ENCODE assay signal across 17 cellular contexts in genomic region chr15:36415643-36416042, GRCh38.
A peak's percentile ranks its signal among the peaks of the same experiment; 100 is the strongest.
DNase-seq lines count a peak whose midpoint lies in the region; ATAC-seq, FAIRE-seq and TF ChIP-seq lines count a peak whose summit lies in the region.
"Had no signal": no experiment of that assay in that cellular context is flagged by ENCODE, and none has a peak within 500 bp of the region (broad histone marks: within the 10 kb centered on the region; RNA-seq: fewer than 3 reads in every experiment).

No MANE protein-coding gene starts in this region.

- TF ChIP-seq CTCF in RWPE2 (IDR thresholded peaks at IDR 0.05; ENCODE audit: poor library complexity, severe bottlenecking) (no peak), fibroblast of lung (conservative IDR thresholded peaks at IDR 0.05 in 1 of 2, IDR thresholded peaks at IDR 0.05 in 1 of 2; ENCODE audit: low read depth in 1 of 2, low read length in 2 of 2) (no peak), upper lobe of left lung (IDR thresholded peaks at IDR 0.05) (no peak), testis (IDR thresholded peaks at IDR 0.05) (no peak)

- H4K20me1 ChIP-seq in fibroblast of lung (ENCODE audit: control insufficient read depth, extremely low read depth, insufficient read depth, low read length) = no peaks in the 10 kb centered on the region

- H3K9ac ChIP-seq in fibroblast of lung (ENCODE audit: insufficient read depth, low read length) = no peak overlapping the region

- peak; percentile 42; the same call in 2 of the 3 replicates for ATAC-seq in RWPE2 (ENCODE audit: low read depth)
- no peak for ATAC-seq in upper lobe of left lung (ENCODE audit: low FRiP score in 2 of 2)
- ATAC-seq: activated CD8-positive, alpha-beta T cell treated with anti-CD3 and anti-CD28 coated beads, Interleukin-2, amount 10 ng/mL, durations not matched to agents 7 days and 5 days; activated T-helper 17 cell treated with anti-CD3 and anti-CD28 coated beads, Interleukin-2, amount 50 U/mL, for 72 hours had no signal

- no peak for TF ChIP-seq POLR2A in upper lobe of left lung (IDR thresholded peaks at IDR 0.05)
- TF ChIP-seq POLR2A in GM12891 (IDR thresholded peaks at IDR 0.05; ENCODE audit: low read depth, low read length) = no peak
- no peak for TF ChIP-seq POLR2A in testis (IDR thresholded peaks at IDR 0.05)

- H3K4me1 ChIP-seq in RWPE2 (ENCODE audit: insufficient read depth, poor library complexity, severe bottlenecking) = no peaks in the 10 kb centered on the region
- no peaks in the 10 kb centered on the region for H3K4me1 ChIP-seq in fibroblast of lung (ENCODE audit: control insufficient read depth, extremely low read depth, insufficient read depth, low read length)
- no peaks in the 10 kb centered on the region for H3K4me1 ChIP-seq in upper lobe of left lung
- H3K4me1 ChIP-seq in testis = no peaks in the 10 kb centered on the region
- H3K4me1 ChIP-seq: thyroid gland had no signal

- no peak overlapping the region for H3K4me2 ChIP-seq in fibroblast of lung (ENCODE audit: extremely low read depth, insufficient read depth, low read length)

- FAIRE-seq in GM12891 (lab: Jason Lieb, UNC) = no peak

- peak; percentile 69 for DNase-seq in ELR (ENCODE audit: low read depth)
- DNase-seq in RWPE2 (ENCODE audit: low spot score) = no peak
- DNase-seq in fibroblast of lung (ENCODE audit: low read depth in 2 of 2) = peak; percentile 24 to 80
- peak; percentile 63 for DNase-seq in non-pigmented ciliary epithelial cell (ENCODE audit: low read depth)
- no peak for DNase-seq in upper lobe of left lung
- no peak for DNase-seq in SKM-1 treated with dmso at 0.1 percent for 144 hours (lab: John Stamatoyannopoulos, UW; ENCODE audit: unreplicated experiment)
- no peak for DNase-seq in GM12891 (ENCODE audit: insufficient read length, low spot score)
- DNase-seq in testis = no peak
- DNase-seq: activated CD8-positive, alpha-beta T cell treated with anti-CD3 and anti-CD28 coated beads, Interleukin-2, amount 10 ng/mL, durations not matched to agents 7 days and 5 days; amygdala; C1 segment of cervical spinal cord; NCI-H1048; stimulated activated CD4-positive, alpha-beta T cell treated with anti-CD3 and anti-CD28 coated beads, Interleukin-4, amount 100 ng/mL, for 4 hours; SW 1271; thyroid gland had no signal

- no peaks in the 10 kb centered on the region for H3K9me3 ChIP-seq in RWPE2 (ENCODE audit: severe bottlenecking)
- H3K9me3 ChIP-seq in fibroblast of lung (ENCODE audit: control insufficient read depth, insufficient read depth, low read depth, low read length) = no peaks in the 10 kb centered on the region
- H3K9me3 ChIP-seq in upper lobe of left lung = no peaks in the 10 kb centered on the region
- H3K9me3 ChIP-seq in testis = no peaks in the 10 kb centered on the region
- H3K9me3 ChIP-seq: thyroid gland had no signal

- H3K79me2 ChIP-seq in fibroblast of lung (ENCODE audit: control insufficient read depth, insufficient read depth, low read length) = no peaks in the 10 kb centered on the region

- H3K4me3 ChIP-seq in RWPE2 (ENCODE audit: severe bottlenecking) (no peak overlapping the region), fibroblast of lung (replicated peaks in 1 of 4; ENCODE audit: control extremely low read depth in 1 of 4, insufficient read depth in 1 of 4, low read depth in 3 of 4, low read length in 4 of 4) (no peak overlapping the region), upper lobe of left lung (no peak overlapping the region), testis (no peak overlapping the region)
- H3K4me3 ChIP-seq: coronary artery, thyroid gland had no signal

- 90 to 92% methylated on average over 1 of the region's 1 CpG for WGBS in upper lobe of left lung, 2 donors
- WGBS in testis, 2 donors = 82 to 94% methylated on average over 1 of the region's 1 CpG

- TF ChIP-seq EP300 in upper lobe of left lung (IDR thresholded peaks at IDR 0.05) = no peak

- peak overlapping the region; percentile 62 for H2AFZ ChIP-seq in fibroblast of lung (ENCODE audit: low read length)

- intact Hi-C loops in testis (cut with DNase I; ENCODE audit: low total_unique reads) = no loop called here

- no peaks in the 10 kb centered on the region for H3K36me3 ChIP-seq in RWPE2 (ENCODE audit: low read depth)
- no peaks in the 10 kb centered on the region for H3K36me3 ChIP-seq in fibroblast of lung (ENCODE audit: control insufficient read depth, insufficient read depth, low read length)
- no peaks in the 10 kb centered on the region for H3K36me3 ChIP-seq in upper lobe of left lung
- H3K36me3 ChIP-seq in testis (ENCODE audit: low read depth, missing control alignments) = no peaks in the 10 kb centered on the region
- H3K36me3 ChIP-seq: thyroid gland had no signal

- H3K27ac ChIP-seq in RWPE2 (ENCODE audit: poor library complexity, severe bottlenecking) (no peak overlapping the region), fibroblast of lung (ENCODE audit: insufficient read depth, low read length) (no peak overlapping the region), upper lobe of left lung (no peak overlapping the region), testis (no peak overlapping the region)
- H3K27ac ChIP-seq: coronary artery, thyroid gland had no signal

- no peaks in the 10 kb centered on the region for H3K27me3 ChIP-seq in RWPE2 (ENCODE audit: insufficient read depth, poor library complexity, severe bottlenecking)
- H3K27me3 ChIP-seq in fibroblast of lung (ENCODE audit: control insufficient read depth, insufficient read depth, low read length) = no peaks in the 10 kb centered on the region
- no peaks in the 10 kb centered on the region for H3K27me3 ChIP-seq in upper lobe of left lung
- no peaks in the 10 kb centered on the region for H3K27me3 ChIP-seq in testis
- H3K27me3 ChIP-seq: thyroid gland had no signal

TF ChIP-seq in GM12891, 5 proteins besides CTCF, POLR2A, EP300 and RAD21:
- TF ChIP-seq PAX5 (IDR thresholded peaks at IDR 0.05; ENCODE audit: insufficient read depth, low read length, severe bottlenecking) (no peak), POLR2AphosphoS5 (IDR thresholded peaks at IDR 0.05; ENCODE audit: low read depth, low read length) (no peak), TAF1 (IDR thresholded peaks at IDR 0.05; ENCODE audit: low read depth, low read length) (no peak), POU2F2 (IDR thresholded peaks at IDR 0.05; ENCODE audit: low read depth, low read length) (no peak), SPI1 (IDR thresholded peaks at IDR 0.05; ENCODE audit: low read depth, low read length) (no peak)
TF ChIP-seq in GM12891: peak in this region for 0.

Comparison
In these comparisons a context has a peak if more than half of its experiments do, and no peak if none do; other contexts are left out.
1. DNase-seq: peak in ELR (single experiment), fibroblast of lung (2 of 2) and non-pigmented ciliary epithelial cell (single experiment); none in RWPE2 (single experiment), upper lobe of left lung (0 of 2), SKM-1 treated with dmso at 0.1 percent for 144 hours (single experiment), GM12891 (single experiment) and testis (single experiment).